In the genomic region with DNA sequence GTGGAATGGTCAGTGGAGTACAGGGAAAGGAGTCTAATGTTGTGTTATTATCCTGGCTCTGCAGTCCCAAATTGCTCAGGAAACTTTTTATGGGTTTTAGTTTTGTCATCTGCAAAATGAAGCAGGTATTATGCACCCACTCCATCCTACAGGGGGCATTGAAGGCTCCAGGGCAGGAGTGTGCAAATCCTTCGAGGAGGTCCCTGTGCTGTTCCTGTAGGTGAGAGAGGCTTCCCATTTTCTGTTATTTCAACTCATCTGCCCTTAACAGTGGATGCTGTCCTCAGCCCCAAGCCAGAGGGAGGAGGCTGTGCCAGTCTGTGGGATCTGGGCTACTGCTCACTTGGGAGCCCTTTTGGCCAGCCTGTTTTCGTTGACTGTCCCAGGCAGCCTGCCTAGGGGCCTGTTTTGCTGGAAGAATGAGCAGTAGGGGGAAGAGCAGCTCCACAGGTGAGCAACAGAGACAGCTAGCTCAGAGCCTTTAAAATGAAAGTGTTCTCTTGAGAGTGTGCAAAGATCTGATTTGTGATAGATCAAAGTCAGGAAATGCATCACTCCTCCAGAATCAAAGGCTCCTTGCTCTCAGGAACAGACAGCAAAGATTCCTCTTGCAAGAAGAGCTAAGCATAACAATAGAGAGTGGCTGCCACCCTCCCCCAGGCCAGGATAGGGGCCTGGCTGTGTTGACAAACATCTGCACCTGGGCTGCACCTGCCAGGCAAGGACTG, we compare ENCODE assay signal across 12 cellular contexts.
DNase-seq lines count a peak whose midpoint lies in the region; ATAC-seq and TF ChIP-seq lines count a peak whose summit lies in the region.
"Had no signal": no experiment of that assay in that cellular context is flagged by ENCODE, and none has a peak within 500 bp of the region (broad histone marks: within the 10 kb centered on the region; RNA-seq: fewer than 3 reads in every experiment).

No MANE protein-coding gene starts in this region.

- DNase-seq in CD4-positive, alpha-beta T cell = peak; percentile 20 to 65 (median 32)
- DNase-seq in Jurkat, Clone E6-1 (ENCODE audit: low read depth, low spot score) = peak; percentile 95
- DNase-seq in NCI-H526 treated with DMSO at 0.1 percent for 48 hours (lab: John Stamatoyannopoulos, UW) (peak; percentile 23), iPS DF 19.7 (ENCODE audit: low read depth, low spot score) (peak; percentile 86), epidermal melanocyte (ENCODE audit: insufficient read length, low spot score) (no peak)
- DNase-seq: activated naive CD8-positive, alpha-beta T cell treated with anti-CD3 and anti-CD28 coated beads for 36 hours; AML-193; HCEC 1CT had no signal

- peak; percentile 49 for TF ChIP-seq CTCF in CD4-positive, alpha-beta T cell (IDR thresholded peaks at IDR 0.05)

- POLR2A ChIA-PET in CD4-positive, alpha-beta T cell (lab: Charles Lee) = interaction anchor here (0.8 to 1.5 kb wide), 8 partner anchors 91 to 318 kb away, joined by 3 to 7 read pairs (median 4); a partner anchor contains a TSS

- no peak overlapping the region for H3K4me3 ChIP-seq in Jurkat, Clone E6-1 (ENCODE audit: low read length)

- intact Hi-C loops in CD4-positive, alpha-beta T cell (cut with DNase I, micrococcal nuclease) = loop anchor here (1.0 to 10.0 kb wide), 11 partner anchors 92 to 659 kb away; a partner anchor contains a TSS

- peak; percentile 89 for ATAC-seq in CD4-positive, alpha-beta T cell (ENCODE audit: poor library complexity)
- ATAC-seq in GM21529 (IDR thresholded peaks at IDR 0.05; ENCODE audit: unreplicated experiment) = no peak
- no peak for ATAC-seq in GM21528 (IDR thresholded peaks at IDR 0.05; ENCODE audit: low FRiP score, unreplicated experiment)
- no peak for ATAC-seq in GM18909 (IDR thresholded peaks at IDR 0.05; ENCODE audit: poor library complexity, unreplicated experiment)

- H3K27me3 Mint-ChIP-seq in CD4-positive, alpha-beta T cell = no peaks in the 10 kb centered on the region
- H3K27me3 Mint-ChIP-seq: activated naive CD8-positive, alpha-beta T cell treated with anti-CD3 and anti-CD28 coated beads for 36 hours had no signal

- CTCF ChIA-PET in CD4-positive, alpha-beta T cell (lab: Charles Lee) = interaction anchor here (0.5 to 1.1 kb wide), 2 partner anchors 453 to 832 kb away, joined by 3 to 6 read pairs; no protein-coding TSS in a partner anchor

- peaks cover 3% of the 10 kb centered on the region for H3K9me3 Mint-ChIP-seq in CD4-positive, alpha-beta T cell

- H3K27ac ChIP-seq in CD4-positive, alpha-beta T cell (ENCODE audit: low read depth, low read length) = no peak overlapping the region
- H3K27ac ChIP-seq: VCaP had no signal

- no peaks in the 10 kb centered on the region for H3K27me3 ChIP-seq in CD4-positive, alpha-beta T cell (ENCODE audit: control insufficient read depth, insufficient read depth, low read length)

- H3K4me3 Mint-ChIP-seq in CD4-positive, alpha-beta T cell = peak overlapping the region; percentile 40
- H3K4me3 Mint-ChIP-seq: activated naive CD8-positive, alpha-beta T cell treated with anti-CD3 and anti-CD28 coated beads for 36 hours had no signal

- H3K36me3 Mint-ChIP-seq in CD4-positive, alpha-beta T cell (ENCODE audit: low read depth) = no peaks in the 10 kb centered on the region
- H3K36me3 Mint-ChIP-seq: activated naive CD8-positive, alpha-beta T cell treated with anti-CD3 and anti-CD28 coated beads for 36 hours had no signal

- no peaks in the 10 kb centered on the region for H3K9me3 ChIP-seq in CD4-positive, alpha-beta T cell (ENCODE audit: control insufficient read depth, low read length)

- peaks cover 38% of the 10 kb centered on the region for H3K4me1 Mint-ChIP-seq in CD4-positive, alpha-beta T cell (ENCODE audit: low read depth)

- H3K27ac Mint-ChIP-seq in CD4-positive, alpha-beta T cell = peak overlapping the region; percentile 88
- H3K27ac Mint-ChIP-seq: activated naive CD8-positive, alpha-beta T cell treated with anti-CD3 and anti-CD28 coated beads for 36 hours had no signal
